In the genomic region with DNA sequence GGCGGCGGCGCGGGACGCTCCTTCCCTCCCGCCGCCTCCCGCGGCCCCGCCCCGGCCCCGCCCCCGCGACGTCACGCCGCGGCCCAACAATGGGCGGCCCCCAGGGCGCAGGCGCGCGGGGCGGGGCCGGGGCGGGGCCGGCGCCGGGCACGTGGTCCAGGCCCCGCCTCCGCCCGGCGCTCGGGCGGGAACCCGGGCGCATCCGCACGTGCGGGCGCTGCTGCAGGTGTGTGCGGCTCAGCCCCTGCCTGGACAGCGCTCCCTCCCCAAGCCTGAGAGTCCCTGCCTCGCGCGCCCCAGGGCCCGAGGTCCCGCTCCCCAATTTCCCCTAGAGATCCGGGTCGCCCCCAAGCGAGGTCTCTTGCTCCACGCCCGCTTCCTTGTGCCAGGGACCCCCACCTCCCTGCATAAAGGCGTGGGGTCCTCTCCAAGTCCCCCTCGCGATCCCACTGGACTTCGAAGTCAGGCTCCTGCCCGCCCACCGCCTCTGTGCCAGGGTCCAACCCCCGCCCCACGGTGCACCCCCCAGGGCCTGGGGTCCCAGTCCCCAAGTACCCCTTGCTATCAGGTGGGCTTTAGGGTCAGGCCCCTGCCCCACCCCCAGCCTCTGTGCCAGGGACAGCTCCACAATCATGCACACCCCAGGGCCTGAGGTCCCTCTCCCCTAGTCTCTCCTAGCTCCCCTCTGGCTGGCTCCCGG, we compare ENCODE assay signal across 8 cellular contexts. TPM values are rescaled to one million over a fixed set of nuclear protein-coding genes. Genes with fewer than 3 reads are reported as not detected.
DNase-seq lines count a peak whose midpoint lies in the region; ATAC-seq and TF ChIP-seq lines count a peak whose summit lies in the region.

A gene (minus strand): TSS at position 6 of the 700 bp plus-strand sequence. CDS start 267 bp downstream, outside the sequence.

- H3K79me2 ChIP-seq in OCI-LY7 (ENCODE audit: insufficient read depth, low read depth, low read length), result no peaks in the 10 kb centered on the region

- H3K9me3 ChIP-seq in OCI-LY7 (ENCODE audit: low read length), result no peaks in the 10 kb centered on the region
- no peaks in the 10 kb centered on the region for H3K9me3 ChIP-seq in muscle layer of colon (ENCODE audit: low read length)

- peak within 1 kb of the TSS; percentile 23; the same call in 1 of the 2 replicates for H2AFZ ChIP-seq in OCI-LY7 (ENCODE audit: low read length)

- POLR2A ChIA-PET in OCI-LY7 (lab: Charles Lee), result no interaction called here

- H3K9me2 ChIP-seq in OCI-LY7 (ENCODE audit: insufficient read depth, low read length), result no peaks in the 10 kb centered on the region

- H3K4me3 ChIP-seq in OCI-LY7 (ENCODE audit: low read depth, low read length, poor library complexity, severe bottlenecking), result peak within 1 kb of the TSS; percentile 64
- H3K4me3 ChIP-seq in muscle layer of colon (ENCODE audit: low read depth in 1 of 2, low read length in 2 of 2), result peak within 1 kb of the TSS; percentile 50 to 86

- H3K27ac ChIP-seq in OCI-LY7 (ENCODE audit: low read depth, low read length, poor library complexity, severe bottlenecking), result no peak within 1 kb of the TSS
- H3K27ac ChIP-seq in epithelial cell of prostate, result peak within 1 kb of the TSS; percentile 34
- H3K27ac ChIP-seq in muscle layer of colon (ENCODE audit: low read depth, low read length), result peak within 1 kb of the TSS; percentile 79

- H3K27ac Mint-ChIP-seq in activated T-cell treated with anti-CD3 and anti-CD28 coated beads, Interleukin-2, amount 50 U/mL, for 24 hours, result no peak within 1 kb of the TSS

- H3K4me2 ChIP-seq in OCI-LY7 (ENCODE audit: low read length), result peak within 1 kb of the TSS; percentile 73

- peaks cover 6% of the 10 kb centered on the region for H3K27me3 Mint-ChIP-seq in activated T-cell treated with anti-CD3 and anti-CD28 coated beads, Interleukin-2, amount 50 U/mL, for 24 hours

- peak; percentile 45 for DNase-seq in GM04504 (ENCODE audit: low read depth)
- peak; percentile 91 for DNase-seq in OCI-LY7 (ENCODE audit: low spot score)
- DNase-seq in activated T-cell treated with anti-CD3 and anti-CD28 coated beads, Interleukin-2, amount 50 U/mL, for 24 hours, result peak; percentile 85
- no peak for DNase-seq in epithelial cell of prostate (ENCODE audit: low read depth, low spot score)
- peak; percentile 51 to 61 for DNase-seq in stimulated activated CD8-positive, alpha-beta memory T cell treated with anti-CD3 and anti-CD28 coated beads, Interleukin-4, amount 100 ng/mL, for 4 hours (ENCODE audit: low read depth in 2 of 2, low spot score in 1 of 2)
- no peak for DNase-seq in kidney glomerular epithelial cell (lab: John Stamatoyannopoulos, UW)

- H3K9ac ChIP-seq in muscle layer of colon (ENCODE audit: low read length), result no peak within 1 kb of the TSS

- no peak for TF ChIP-seq CTCF in OCI-LY7 (conservative IDR thresholded peaks at IDR 0.05; ENCODE audit: low read length)

- H3K36me3 ChIP-seq in OCI-LY7 (ENCODE audit: insufficient read depth, low read length) (no peaks in the 10 kb centered on the region), muscle layer of colon (ENCODE audit: insufficient read depth, low read length) (no peaks in the 10 kb centered on the region)

- intact Hi-C loops in OCI-LY7 (cut with micrococcal nuclease; ENCODE audit: unreplicated experiment), result no loop called here

- peak; percentile 58 for ATAC-seq in HG03097 (IDR thresholded peaks at IDR 0.05; ENCODE audit: low FRiP score, unreplicated experiment)

- no peaks in the 10 kb centered on the region for H4K20me1 ChIP-seq in OCI-LY7 (ENCODE audit: insufficient read depth, low read length)

- H3K36me3 Mint-ChIP-seq in activated T-cell treated with anti-CD3 and anti-CD28 coated beads, Interleukin-2, amount 50 U/mL, for 24 hours (ENCODE audit: low read depth), result no peaks in the 10 kb centered on the region

- H3K4me3 Mint-ChIP-seq in activated T-cell treated with anti-CD3 and anti-CD28 coated beads, Interleukin-2, amount 50 U/mL, for 24 hours, result peak within 1 kb of the TSS; percentile 56

- H3K9me3 Mint-ChIP-seq in activated T-cell treated with anti-CD3 and anti-CD28 coated beads, Interleukin-2, amount 50 U/mL, for 24 hours, result no peaks in the 10 kb centered on the region

- H3K4me1 Mint-ChIP-seq in activated T-cell treated with anti-CD3 and anti-CD28 coated beads, Interleukin-2, amount 50 U/mL, for 24 hours (ENCODE audit: low read depth), result no peaks in the 10 kb centered on the region

- CTCF ChIA-PET in OCI-LY7 (lab: Charles Lee; ENCODE audit: unreplicated experiment), result no interaction called here

- H3K4me1 ChIP-seq in OCI-LY7 (ENCODE audit: insufficient read depth, low read length, poor library complexity, severe bottlenecking), result peaks cover 13% of the 10 kb centered on the region
- H3K4me1 ChIP-seq in muscle layer of colon (ENCODE audit: insufficient read depth, low read length), result peaks cover 3% of the 10 kb centered on the region

- no peaks in the 10 kb centered on the region for H3K27me3 ChIP-seq in muscle layer of colon (ENCODE audit: control insufficient read depth in 1 of 2, insufficient read depth in 2 of 2, low read length in 2 of 2)

- no TSS peak for BruUV-seq in OCI-LY7 (replicated peaks; lab: Mats Ljungman, UMichigan)

RNA-seq across cellular contexts. Expression of the gene that starts here (rescaled TPM):
- total RNA-seq in OCI-LY7 (2014; rRNA removed; shearing (Covaris generic)), result 11.7 and 13.6 TPM in 2 replicates
- 9.4 and 11.9 TPM in 2 replicates for total RNA-seq in OCI-LY7 (2022)

Comparison
In these comparisons a context has a peak if more than half of its experiments do, and no peak if none do; other contexts are left out.
1. DNase-seq: peak in GM04504 (single experiment), OCI-LY7 (single experiment), activated T-cell treated with anti-CD3 and anti-CD28 coated beads, Interleukin-2, amount 50 U/mL, for 24 hours (single experiment) and stimulated activated CD8-positive, alpha-beta memory T cell treated with anti-CD3 and anti-CD28 coated beads, Interleukin-4, amount 100 ng/mL, for 4 hours (2 of 2); none in epithelial cell of prostate (single experiment) and kidney glomerular epithelial cell (single experiment).